ENCODE assay signal across 9 cellular contexts in the genomic region with DNA sequence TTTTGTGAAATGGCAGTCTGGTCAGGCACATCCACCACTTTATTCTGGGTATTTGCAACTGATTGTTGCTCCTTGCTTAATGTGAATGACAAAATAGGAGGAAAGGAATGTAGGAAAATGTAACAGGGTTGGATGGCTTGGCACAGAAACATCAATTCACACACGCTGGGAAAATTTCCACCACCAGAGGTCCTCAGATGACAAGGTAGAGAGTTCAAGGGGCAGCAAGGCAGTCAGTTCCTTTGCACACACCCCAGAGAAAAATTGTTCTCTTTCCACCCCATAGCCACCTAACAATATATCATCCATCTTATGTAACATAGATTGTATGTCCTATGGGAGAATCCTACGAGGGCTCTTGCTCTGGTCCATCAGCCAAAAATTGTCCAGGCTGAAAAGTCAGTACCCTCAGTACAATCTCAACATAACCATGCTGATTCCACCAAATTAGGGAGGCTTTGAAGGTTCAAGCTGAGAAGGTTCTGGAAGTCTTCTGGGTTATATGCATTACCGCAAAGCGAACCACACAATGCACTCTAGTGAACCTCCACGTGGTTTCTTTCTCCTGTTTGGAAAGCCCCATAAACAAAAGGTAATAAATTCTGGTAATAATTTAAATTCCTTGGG. TPM values are rescaled to one million over a fixed set of nuclear protein-coding genes. Genes with fewer than 3 reads are reported as not detected.
A peak's percentile ranks its signal among the peaks of the same experiment; 100 is the strongest.
DNase-seq lines count a peak whose midpoint lies in the region; ATAC-seq, FAIRE-seq and TF ChIP-seq lines count a peak whose summit lies in the region.
"Had no signal": no experiment of that assay in that cellular context is flagged by ENCODE, and none has a peak within 500 bp of the region (broad histone marks: within the 10 kb centered on the region; RNA-seq: fewer than 3 reads in every experiment).

No MANE protein-coding gene starts in this region.

- H3K4me3 ChIP-seq in colonic mucosa = no peak overlapping the region

- no peaks in the 10 kb centered on the region for H3K4me1 ChIP-seq in colonic mucosa

- intact Hi-C loops in activated B cell treated with CpG ODN at 0.5 μM for 24 hours (cut with micrococcal nuclease) = loop anchor here (1.0 to 10.0 kb wide), 7 partner anchors 94 to 1415 kb away; no protein-coding TSS in a partner anchor
- intact Hi-C loops in colonic mucosa (cut with DNase I) = loop anchor here (2.0 to 5.0 kb wide), 4 partner anchors 92 to 837 kb away; a partner anchor contains a TSS

- H3K4me3 Mint-ChIP-seq in activated B cell treated with CpG ODN at 0.5 μM for 24 hours = no peak overlapping the region

- peak; percentile 61 for TF ChIP-seq CTCF in D721Med (IDR thresholded peaks at IDR 0.05; ENCODE audit: insufficient read depth, missing control alignments)
- TF ChIP-seq CTCF in activated B cell treated with CpG ODN at 0.5 μM for 24 hours (IDR thresholded peaks at IDR 0.05) = peak; percentile 59
- peak; percentile 69 for TF ChIP-seq CTCF in colonic mucosa (IDR thresholded peaks at IDR 0.05)

- CTCF ChIA-PET in activated B cell treated with CpG ODN at 0.5 μM for 24 hours (lab: Charles Lee) = interaction anchor here (0.8 to 3.7 kb wide), 5 partner anchors 109 to 837 kb away, joined by 3 to 30 read pairs (median 4); no protein-coding TSS in a partner anchor

- TF ChIP-seq POLR2A in H54 (IDR thresholded peaks at IDR 0.05; ENCODE audit: low read depth, low read length) = no peak

- H3K9ac ChIP-seq in colonic mucosa (ENCODE audit: low read depth in 2 of 2, low read length in 2 of 2) = no peak overlapping the region

- H3K9me3 Mint-ChIP-seq in activated B cell treated with CpG ODN at 0.5 μM for 24 hours = no peaks in the 10 kb centered on the region
- H3K9me3 Mint-ChIP-seq: activated naive CD4-positive, alpha-beta T cell treated with anti-CD3 and anti-CD28 coated beads, Interleukin-2, amount 50 U/mL, for 72 hours had no signal

- H3K27me3 Mint-ChIP-seq in activated B cell treated with CpG ODN at 0.5 μM for 24 hours = peaks cover 3% of the 10 kb centered on the region

- no peak for ATAC-seq in activated B cell treated with CpG ODN at 0.5 μM for 24 hours (ENCODE audit: low read depth)
- ATAC-seq in GM18861 (IDR thresholded peaks at IDR 0.05; ENCODE audit: unreplicated experiment) = no peak

- no peaks in the 10 kb centered on the region for H3K9me3 ChIP-seq in colonic mucosa

- POLR2A ChIA-PET in activated B cell treated with CpG ODN at 0.5 μM for 24 hours (lab: Charles Lee) = no interaction called here

- no peak overlapping the region for H3K27ac Mint-ChIP-seq in activated B cell treated with CpG ODN at 0.5 μM for 24 hours
- H3K27ac Mint-ChIP-seq: activated naive CD4-positive, alpha-beta T cell treated with anti-CD3 and anti-CD28 coated beads, Interleukin-2, amount 50 U/mL, for 72 hours had no signal

- FAIRE-seq in D721Med (lab: Jason Lieb, UNC) (no peak), H54 (lab: Jason Lieb, UNC) (peak; percentile 75)

- no peaks in the 10 kb centered on the region for H3K36me3 Mint-ChIP-seq in activated B cell treated with CpG ODN at 0.5 μM for 24 hours (ENCODE audit: low read depth)
- H3K36me3 Mint-ChIP-seq: activated naive CD4-positive, alpha-beta T cell treated with anti-CD3 and anti-CD28 coated beads, Interleukin-2, amount 50 U/mL, for 72 hours had no signal

- H3K4me1 Mint-ChIP-seq in activated B cell treated with CpG ODN at 0.5 μM for 24 hours = no peaks in the 10 kb centered on the region

- H3K27ac ChIP-seq in colonic mucosa = no peak overlapping the region

- H3K27me3 ChIP-seq in colonic mucosa = no peaks in the 10 kb centered on the region

- peak; percentile 20 for DNase-seq in D721Med (ENCODE audit: insufficient read length, low spot score)
- peak; percentile 40 for DNase-seq in H54 (ENCODE audit: insufficient read length, low spot score)
- peak; percentile 54 for DNase-seq in NCI-H2196 (lab: John Stamatoyannopoulos, UW; ENCODE audit: unreplicated experiment)
- no peak for DNase-seq in activated B cell treated with CpG ODN at 0.5 μM for 24 hours
- DNase-seq in colonic mucosa = peak; percentile 82
- DNase-seq in medulla oblongata (ENCODE audit: extremely low spot score) = peak; percentile 70
- DNase-seq in stimulated activated CD8-positive, alpha-beta memory T cell treated with anti-CD3 and anti-CD28 coated beads, Interleukin-4, amount 100 ng/mL, for 24 hours (ENCODE audit: low read depth) = peak; percentile 24

- no peaks in the 10 kb centered on the region for H3K36me3 ChIP-seq in colonic mucosa

RNA-seq across cellular contexts. Expression of a gene that starts 42.1 kb away (rescaled TPM):
- total RNA-seq in activated B cell treated with CpG ODN at 0.5 μM for 24 hours = not detected in 2 replicates
- under 1 TPM in 1 of 2 donors, not detected in 1; 0.16 TPM for total RNA-seq in colonic mucosa
- total RNA-seq: activated naive CD4-positive, alpha-beta T cell treated with anti-CD3 and anti-CD28 coated beads, Interleukin-2, amount 50 U/mL, for 72 hours had no signal
